Comparison of ENCODE assay signal across 8 cellular contexts in the genomic region with DNA sequence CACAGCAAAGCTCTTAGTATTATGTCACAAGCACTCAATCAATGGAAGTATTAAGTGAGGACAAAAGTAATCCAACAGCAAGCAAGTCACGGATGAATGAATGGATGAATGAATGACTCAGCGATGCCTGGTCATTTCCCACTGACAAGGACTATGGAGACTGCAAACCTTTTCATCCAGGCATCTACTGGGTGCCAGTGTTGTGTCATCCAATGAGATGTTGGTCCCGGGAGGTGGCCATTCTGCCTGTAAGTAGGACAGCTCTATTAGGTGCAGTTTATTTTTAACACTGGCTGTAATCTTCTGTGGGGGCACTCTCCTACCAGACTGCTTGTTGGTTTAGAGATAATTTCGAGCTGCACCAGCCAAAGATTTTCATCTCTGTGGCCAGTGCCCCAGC. TPM values are rescaled to one million over a fixed set of nuclear protein-coding genes. Genes with fewer than 3 reads are reported as not detected.
A peak's percentile ranks its signal among the peaks of the same experiment; 100 is the strongest.
DNase-seq lines count a peak whose midpoint lies in the region; ATAC-seq and TF ChIP-seq lines count a peak whose summit lies in the region.

No MANE protein-coding gene starts in this region.

- no peaks in the 10 kb centered on the region for H3K36me3 Mint-ChIP-seq in activated CD4-positive, alpha-beta memory T cell treated with anti-CD3 and anti-CD28 coated beads, Interleukin-2, amount 10 ng/mL, durations not matched to agents 7 days and 5 days (ENCODE audit: low read depth)

- no peak overlapping the region for H3K4me3 Mint-ChIP-seq in activated CD4-positive, alpha-beta memory T cell treated with anti-CD3 and anti-CD28 coated beads, Interleukin-2, amount 10 ng/mL, durations not matched to agents 7 days and 5 days

- POLR2A ChIA-PET in activated CD4-positive, alpha-beta memory T cell treated with anti-CD3 and anti-CD28 coated beads, Interleukin-2, amount 10 ng/mL, durations not matched to agents 7 days and 5 days (lab: Charles Lee): no interaction called here

- H3K9me3 ChIP-seq in heart right ventricle: peaks cover 0 to 5% (median 0%) of the 10 kb centered on the region in 11 donors

- TF ChIP-seq CTCF in heart right ventricle (IDR thresholded peaks at IDR 0.05): peak in 6 of 9 donors; percentile 12 to 70 (median 36)

- H3K27ac Mint-ChIP-seq in activated CD4-positive, alpha-beta memory T cell treated with anti-CD3 and anti-CD28 coated beads, Interleukin-2, amount 10 ng/mL, durations not matched to agents 7 days and 5 days: no peak overlapping the region

- H3K9me3 Mint-ChIP-seq in activated CD4-positive, alpha-beta memory T cell treated with anti-CD3 and anti-CD28 coated beads, Interleukin-2, amount 10 ng/mL, durations not matched to agents 7 days and 5 days: no peaks in the 10 kb centered on the region

- no peaks in the 10 kb centered on the region for H3K4me1 Mint-ChIP-seq in activated CD4-positive, alpha-beta memory T cell treated with anti-CD3 and anti-CD28 coated beads, Interleukin-2, amount 10 ng/mL, durations not matched to agents 7 days and 5 days

- CTCF ChIA-PET in activated CD4-positive, alpha-beta memory T cell treated with anti-CD3 and anti-CD28 coated beads, Interleukin-2, amount 10 ng/mL, durations not matched to agents 7 days and 5 days (lab: Charles Lee): no interaction called here

- no peaks in the 10 kb centered on the region for H3K27me3 ChIP-seq in heart right ventricle

- H3K36me3 ChIP-seq in heart right ventricle: no peaks in the 10 kb centered on the region

- WGBS in heart right ventricle, 2 donors: 15 to 25% methylated on average over 4 of the region's 4 CpGs

- ATAC-seq in heart right ventricle: peak; percentile 78 to 96 (median 86)
- ATAC-seq in HG03378 (IDR thresholded peaks at IDR 0.05; ENCODE audit: unreplicated experiment): no peak

- intact Hi-C loops in heart right ventricle (cut with DNase I): loop anchor here in 4 of 10 donors (2.0 to 10.0 kb wide), 6 partner anchors 52 to 301 kb away; no protein-coding TSS in a partner anchor

- peak overlapping the region in 8 of 10 donors; percentile 20 to 78 (median 66) for H3K27ac ChIP-seq in heart right ventricle

- DNase-seq in HCEC 1CT (peak; percentile 23), SHP77 (lab: John Stamatoyannopoulos, UW) (peak; percentile 77 to 81), heart right ventricle (peak; percentile 43 to 79), stromal cell of bone marrow (ENCODE audit: low read depth) (peak; percentile 29), AG08395 (ENCODE audit: low spot score) (no peak), SKM-1 (lab: John Stamatoyannopoulos, UW; ENCODE audit: unreplicated experiment) (no peak)
- no peak for DNase-seq in activated CD4-positive, alpha-beta memory T cell treated with anti-CD3 and anti-CD28 coated beads, Interleukin-2, amount 10 ng/mL, durations not matched to agents 7 days and 5 days

- no peaks in the 10 kb centered on the region for H3K27me3 Mint-ChIP-seq in activated CD4-positive, alpha-beta memory T cell treated with anti-CD3 and anti-CD28 coated beads, Interleukin-2, amount 10 ng/mL, durations not matched to agents 7 days and 5 days

- H3K4me1 ChIP-seq in heart right ventricle: peaks cover 0 to 24% (median 7%) of the 10 kb centered on the region in 9 donors

- no peak overlapping the region for H3K4me3 ChIP-seq in heart right ventricle

RNA-seq across cellular contexts. Expression of gene STAB2, which starts 39.4 kb away (rescaled TPM):
- total RNA-seq in heart right ventricle: under 1 TPM in 8 of 10 donors, not detected in 2; 0.03 to 0.50 (median 0.17) TPM
- polyA plus RNA-seq in heart right ventricle: under 1 TPM in 1 of 2 donors, not detected in 1; 0.01 TPM
- not detected for total RNA-seq in activated CD4-positive, alpha-beta memory T cell treated with anti-CD3 and anti-CD28 coated beads, Interleukin-2, amount 10 ng/mL, durations not matched to agents 7 days and 5 days

Comparison
In these comparisons a context has a peak if more than half of its experiments do, and no peak if none do; other contexts are left out.
1. DNase-seq: peak in HCEC 1CT (single experiment), SHP77 (2 of 2), heart right ventricle (2 of 2) and stromal cell of bone marrow (single experiment); none in AG08395 (single experiment), SKM-1 (single experiment) and activated CD4-positive, alpha-beta memory T cell treated with anti-CD3 and anti-CD28 coated beads, Interleukin-2, amount 10 ng/mL, durations not matched to agents 7 days and 5 days (single experiment).